Comparison of ENCODE assay signal across 8 cellular contexts in the genomic region with DNA sequence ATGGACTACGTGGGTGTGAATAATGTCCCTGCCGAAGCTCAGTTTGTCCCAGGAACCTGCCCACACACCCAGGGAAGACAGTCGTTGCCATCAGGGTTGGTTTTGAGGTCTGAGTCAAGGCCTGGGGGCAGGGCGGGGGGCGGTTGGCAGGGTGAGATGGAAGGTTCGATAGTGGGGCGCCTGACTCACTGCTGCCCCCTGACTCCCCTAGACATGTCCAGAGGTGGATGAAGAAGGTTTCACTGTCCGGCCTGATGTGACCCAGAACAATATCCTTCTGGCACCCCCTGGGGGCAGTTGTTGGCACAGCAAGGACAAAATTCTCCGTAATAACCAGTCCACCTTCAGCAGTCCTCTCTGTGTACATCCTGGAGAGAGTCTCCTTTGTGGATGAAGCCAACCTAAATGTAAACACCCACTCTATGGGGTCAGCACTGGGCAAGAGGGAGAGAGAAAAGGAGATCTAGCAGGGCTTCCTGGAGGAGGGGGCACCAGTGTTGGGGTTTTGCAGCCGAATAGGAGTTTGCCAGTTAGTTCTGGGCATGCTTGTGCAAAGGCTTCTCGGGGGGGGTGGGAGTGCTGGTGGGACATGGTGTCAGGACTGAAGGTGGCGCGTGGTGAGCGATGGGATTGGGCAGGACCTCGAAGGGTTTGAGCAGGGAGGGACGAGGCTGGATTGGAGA. TPM values are rescaled to one million over a fixed set of nuclear protein-coding genes. Genes with fewer than 3 reads are reported as not detected.
DNase-seq lines count a peak whose midpoint lies in the region; ATAC-seq and TF ChIP-seq lines count a peak whose summit lies in the region.

No MANE protein-coding gene starts in this region.

- H4K91ac ChIP-seq in neuronal stem cell (ENCODE audit: low read depth, low read length, poor library complexity) = no peak overlapping the region

- H3K14ac ChIP-seq in neuronal stem cell (ENCODE audit: low read length) = no peak overlapping the region

- H3K4me1 ChIP-seq in GM23248 (ENCODE audit: insufficient read depth) (no peaks in the 10 kb centered on the region), neuronal stem cell (ENCODE audit: control insufficient read depth in 2 of 2, insufficient read depth in 1 of 2, low read depth in 1 of 2, low read length in 2 of 2) (peaks cover 5 to 14% of the 10 kb centered on the region in 2 donors)

- H3K27ac ChIP-seq in GM23248 = no peak overlapping the region
- peak overlapping the region; percentile 86 for H3K27ac ChIP-seq in SU-DHL-6 (ENCODE audit: low read depth, low read length)
- no peak overlapping the region for H3K27ac ChIP-seq in neuronal stem cell (replicated peaks; ENCODE audit: low read length)

- no peak overlapping the region for H2BK120ac ChIP-seq in neuronal stem cell (ENCODE audit: low read depth, low read length)

- no peak overlapping the region for H3K4ac ChIP-seq in neuronal stem cell (ENCODE audit: low read length)

- peak overlapping the region; percentile 11 for H2BK5ac ChIP-seq in neuronal stem cell (ENCODE audit: low read length)

- H4K20me1 ChIP-seq in GM23248 (ENCODE audit: insufficient read depth) (no peaks in the 10 kb centered on the region), SU-DHL-6 (ENCODE audit: low read depth, low read length) (no peaks in the 10 kb centered on the region)

- H3K23ac ChIP-seq in neuronal stem cell (ENCODE audit: low read depth, low read length, poor library complexity) = no peak overlapping the region

- 42 to 46% methylated on average over 15 to 16 of the region's 16 CpGs for WGBS in GM23248 (ENCODE audit: low coverage in 1 of 2, low lambda C conversion rate in 2 of 2, missing lambda C conversion rate in 2 of 2), 2 experiments
- no CpG with 5 or more reads among the region's 16 CpGs for WGBS in neuronal stem cell (ENCODE audit: extremely low coverage in 2 of 2, insufficient read length in 2 of 2, insufficient replicate concordance in 1 of 2), 2 donors

- H2AFZ ChIP-seq in GM23248 (no peak overlapping the region), SU-DHL-6 (ENCODE audit: low read depth, low read length, severe bottlenecking) (no peak overlapping the region), neuronal stem cell (ENCODE audit: low read length) (peak overlapping the region; percentile 47)

- no peak overlapping the region for H4K8ac ChIP-seq in neuronal stem cell (ENCODE audit: low read depth, low read length)

- H3K79me1 ChIP-seq in neuronal stem cell (ENCODE audit: low read depth, low read length) = peaks cover 2% of the 10 kb centered on the region

- TF ChIP-seq CTCF in AG09309 (IDR thresholded peaks at IDR 0.05; ENCODE audit: control insufficient read depth, insufficient read depth, low read depth, low read length, missing control alignments) (peak; percentile 76), SU-DHL-6 (IDR thresholded peaks at IDR 0.05; ENCODE audit: insufficient read depth, low read length, poor library complexity, severe bottlenecking) (peak; percentile 83), cardiac fibroblast (IDR thresholded peaks at IDR 0.05; ENCODE audit: low read depth, low read length) (peak; percentile 75)

- H3K9me2 ChIP-seq in GM23248 (ENCODE audit: insufficient read depth) = no peaks in the 10 kb centered on the region
- H3K9me2 ChIP-seq in SU-DHL-6 (replicated peaks; ENCODE audit: insufficient read depth, low read length) = no peaks in the 10 kb centered on the region

- no peak for ATAC-seq in HG03139 (IDR thresholded peaks at IDR 0.05; ENCODE audit: unreplicated experiment)

- H2AK5ac ChIP-seq in neuronal stem cell (ENCODE audit: low read depth, low read length) = peak overlapping the region; percentile 91

- H3K4me2 ChIP-seq in GM23248 (ENCODE audit: unreplicated experiment) (no peak overlapping the region), SU-DHL-6 (ENCODE audit: low read depth, low read length, poor library complexity, severe bottlenecking) (peak overlapping the region; percentile 36), neuronal stem cell (ENCODE audit: insufficient read depth, low read length, poor library complexity, severe bottlenecking) (no peak overlapping the region)

- no peak overlapping the region for H2BK12ac ChIP-seq in neuronal stem cell (ENCODE audit: low read length)

- H3F3A ChIP-seq in GM23248 (ENCODE audit: insufficient read depth) = no peaks in the 10 kb centered on the region
- peaks cover 4% of the 10 kb centered on the region; the same call in 1 of the 2 replicates for H3F3A ChIP-seq in SU-DHL-6 (ENCODE audit: insufficient read depth)

- peak overlapping the region; percentile 20 for H3K18ac ChIP-seq in neuronal stem cell (ENCODE audit: low read length)

- H2BK15ac ChIP-seq in neuronal stem cell (ENCODE audit: low read length) = no peak overlapping the region

- no peak for DNase-seq in AG09309 (ENCODE audit: low read depth)
- peak; percentile 51 for DNase-seq in GM23248
- peak; percentile 38 to 59 for DNase-seq in cardiac fibroblast (ENCODE audit: low read depth in 2 of 2)
- DNase-seq in neuronal stem cell (ENCODE audit: low spot score) = peak; percentile 59
- no peak for DNase-seq in T-helper 2 cell
- DNase-seq in NCI-H1105 (lab: John Stamatoyannopoulos, UW) = no peak

- no peaks in the 10 kb centered on the region for H3K27me3 ChIP-seq in GM23248 (replicated peaks; ENCODE audit: insufficient read depth)
- H3K27me3 ChIP-seq in SU-DHL-6 (ENCODE audit: low read length) = no peaks in the 10 kb centered on the region
- no peaks in the 10 kb centered on the region for H3K27me3 ChIP-seq in neuronal stem cell (ENCODE audit: control insufficient read depth in 3 of 3, insufficient read depth in 3 of 3, low read depth in 1 of 3, low read length in 3 of 3)

- H3K9me3 ChIP-seq in GM23248 (ENCODE audit: low read depth) (no peaks in the 10 kb centered on the region), SU-DHL-6 (ENCODE audit: insufficient read depth, low read length) (no peaks in the 10 kb centered on the region), neuronal stem cell (replicated peaks in 1 of 2; ENCODE audit: control insufficient read depth in 2 of 2, insufficient read depth in 1 of 2, low read depth in 1 of 2, low read length in 2 of 2) (peaks cover 0 to 2% of the 10 kb centered on the region in 2 donors)

- H3K9ac ChIP-seq in GM23248 = no peak overlapping the region
- H3K9ac ChIP-seq in SU-DHL-6 (ENCODE audit: low read length) = peak overlapping the region; percentile 17; the same call in 1 of the 2 replicates
- no peak overlapping the region for H3K9ac ChIP-seq in neuronal stem cell (ENCODE audit: low read depth, low read length, poor library complexity)

- H3K4me3 ChIP-seq in AG09309 (ENCODE audit: control insufficient read depth, low read depth, low read length) (no peak overlapping the region), GM23248 (no peak overlapping the region), SU-DHL-6 (ENCODE audit: insufficient read depth, low read length, poor library complexity, severe bottlenecking) (no peak overlapping the region), cardiac fibroblast (replicated peaks in 1 of 2; ENCODE audit: low read depth in 2 of 2, low read length in 2 of 2) (no peak overlapping the region), neuronal stem cell (ENCODE audit: low read length in 2 of 2) (no peak overlapping the region)

- H3K36me3 ChIP-seq in GM23248 (ENCODE audit: low read depth) (no peaks in the 10 kb centered on the region), SU-DHL-6 (ENCODE audit: low read length) (no peaks in the 10 kb centered on the region), neuronal stem cell (replicated peaks in 1 of 2; ENCODE audit: control insufficient read depth in 2 of 2, insufficient read depth in 2 of 2, low read length in 2 of 2) (peaks cover 0 to 3% of the 10 kb centered on the region in 2 donors)

- H3K79me2 ChIP-seq in GM23248 (ENCODE audit: insufficient read depth) = no peaks in the 10 kb centered on the region
- no peaks in the 10 kb centered on the region for H3K79me2 ChIP-seq in SU-DHL-6 (ENCODE audit: insufficient read depth, low read length)

- in situ Hi-C loops in GM23248 (cut with MboI) = no loop called here

RNA-seq across cellular contexts. Expression of gene B3GNT3, which starts 19.6 kb away (rescaled TPM):
- total RNA-seq in GM23248 (2014; rRNA removed; shearing (Covaris generic)) = not detected in 2 replicates
- polyA plus RNA-seq in GM23248 (2016; fragmentation: Nextera tagmentation; extraction: Ambion mirVana) = not detected in 2 replicates
- 0.03 TPM for polyA plus RNA-seq in neuronal stem cell (2013, experiment 1 of 2)
- not detected for polyA plus RNA-seq in neuronal stem cell (2013, experiment 2 of 2)

RNA-seq across cellular contexts. Expression of gene FCHO1, which starts 24.1 kb away (rescaled TPM):
- total RNA-seq in GM23248 (2014; rRNA removed; shearing (Covaris generic)) = 0.43 and 0.89 TPM in 2 replicates
- 0.96 and 1.1 TPM in 2 replicates for polyA plus RNA-seq in GM23248 (2016; fragmentation: Nextera tagmentation; extraction: Ambion mirVana)
- polyA plus RNA-seq in neuronal stem cell (2013, experiment 1 of 2) = 18.3 TPM
- 18.1 TPM for polyA plus RNA-seq in neuronal stem cell (2013, experiment 2 of 2)

RNA-seq across cellular contexts. Expression of gene INSL3, which starts 45.9 kb away (rescaled TPM):
- not detected in 2 replicates for total RNA-seq in GM23248 (2014; rRNA removed; shearing (Covaris generic))
- polyA plus RNA-seq in GM23248 (2016; fragmentation: Nextera tagmentation; extraction: Ambion mirVana) = not detected in 2 replicates
- 2.2 TPM for polyA plus RNA-seq in neuronal stem cell (2013, experiment 1 of 2)
- polyA plus RNA-seq in neuronal stem cell (2013, experiment 2 of 2) = 1.8 TPM

RNA-seq across cellular contexts. Expression of gene MAP1S, which starts 56.1 kb away (rescaled TPM):
- 20.4 and 37.1 TPM in 2 replicates for total RNA-seq in GM23248 (2014; rRNA removed; shearing (Covaris generic))
- 41.7 and 44.8 TPM in 2 replicates for polyA plus RNA-seq in GM23248 (2016; fragmentation: Nextera tagmentation; extraction: Ambion mirVana)
- polyA plus RNA-seq in neuronal stem cell (2013, experiment 1 of 2) = 35.5 TPM
- 35.9 TPM for polyA plus RNA-seq in neuronal stem cell (2013, experiment 2 of 2)

Comparison
In these comparisons a context has a peak if more than half of its experiments do, and no peak if none do; other contexts are left out.
1. DNase-seq: peak in GM23248 (single experiment), cardiac fibroblast (2 of 2) and neuronal stem cell (single experiment); none in AG09309 (single experiment), T-helper 2 cell (0 of 5) and NCI-H1105 (single experiment).
2. Peak in every context shown above with its lines, with median percentiles within 50 percentile points of each other: CTCF ChIP-seq.